Comparison of ENCODE assay signal across 14 cellular contexts in genomic region chr20:62879275-62880146, GRCh38.
"Had no signal": no experiment of that assay in that cellular context is flagged by ENCODE, and none has a peak within 500 bp of the region (broad histone marks: within the 10 kb centered on the region; RNA-seq: fewer than 3 reads in every experiment).

No MANE protein-coding gene starts in this region.

- H3K4me3 Mint-ChIP-seq: neural crest cell; stimulated activated effector memory CD8-positive, alpha-beta T cell treated with anti-CD3 and anti-CD28 coated beads, Interleukin-12 subunit alpha, Interleukin-12 subunit beta, amount 100 ng/mL, for 72 hours had no signal

- H3K79me2 ChIP-seq: hepatocyte, parathyroid adenoma had no signal

- ATAC-seq: left lobe of liver; stimulated activated effector memory CD8-positive, alpha-beta T cell treated with anti-CD3 and anti-CD28 coated beads, Interleukin-12 subunit alpha, Interleukin-12 subunit beta, amount 100 ng/mL, for 72 hours had no signal

- H3K4me1 ChIP-seq: parathyroid adenoma had no signal

- DNase-seq: activated CD4-positive, alpha-beta T cell treated with anti-CD3 and anti-CD28 coated beads, Interleukin-2, amount 50 U/mL, for 1 hour; activated naive CD4-positive, alpha-beta T cell treated with anti-CD3 and anti-CD28 coated beads, Interleukin-2, amount 50 U/mL, for 16 hours; effector CD8-positive, alpha-beta T cell; small intestine had no signal

- H3K27me3 ChIP-seq: adrenal gland, hepatocyte, tibial nerve, vagina had no signal

- H3K9me3 Mint-ChIP-seq: neural crest cell; stimulated activated effector memory CD8-positive, alpha-beta T cell treated with anti-CD3 and anti-CD28 coated beads, Interleukin-12 subunit alpha, Interleukin-12 subunit beta, amount 100 ng/mL, for 72 hours had no signal

- H3K4me3 ChIP-seq: adrenal gland, coronary artery, hepatocyte, tibial nerve, vagina had no signal

- H3K27ac ChIP-seq: adrenal gland, coronary artery, epithelial cell of prostate, hepatocyte, parathyroid adenoma, tibial nerve, vagina had no signal

- H3K4me2 ChIP-seq: hepatocyte had no signal

- H3K9ac ChIP-seq: parathyroid adenoma had no signal

- H3K9me3 ChIP-seq: adrenal gland, tibial nerve, vagina had no signal

- H2AFZ ChIP-seq: hepatocyte, parathyroid adenoma had no signal

- H3K27ac Mint-ChIP-seq: stimulated activated effector memory CD8-positive, alpha-beta T cell treated with anti-CD3 and anti-CD28 coated beads, Interleukin-12 subunit alpha, Interleukin-12 subunit beta, amount 100 ng/mL, for 72 hours had no signal
